9 cellular contexts compared by ENCODE assay signal in genomic region chr2:70125498-70125898, GRCh38. TPM values are rescaled to one million over a fixed set of nuclear protein-coding genes. Genes with fewer than 3 reads are reported as not detected.
A peak's percentile ranks its signal among the peaks of the same experiment; 100 is the strongest.
DNase-seq lines count a peak whose midpoint lies in the region; ATAC-seq and TF ChIP-seq lines count a peak whose summit lies in the region.
"Had no signal": no experiment of that assay in that cellular context is flagged by ENCODE, and none has a peak within 500 bp of the region (broad histone marks: within the 10 kb centered on the region; RNA-seq: fewer than 3 reads in every experiment).

No MANE protein-coding gene starts in this region.

- DNase-seq in Jurkat, Clone E6-1 (ENCODE audit: low read depth, low spot score): no peak
- DNase-seq in central memory CD8-positive, alpha-beta T cell (ENCODE audit: low spot score in 2 of 2): no peak
- DNase-seq in natural killer cell (no peak), DMS79 treated with DMSO at 0.1 percent for 48 hours (lab: John Stamatoyannopoulos, UW) (no peak), GF-D8 (lab: John Stamatoyannopoulos, UW) (no peak)
- no peak for DNase-seq in stimulated activated CD4-positive, alpha-beta T cell treated with anti-CD3 and anti-CD28 coated beads, Interleukin-2, amount 100 ng/mL, for 24 hours
- DNase-seq: NCI-H446 treated with DMSO at 0.1 percent for 48 hours had no signal

- H3K27ac Mint-ChIP-seq in central memory CD8-positive, alpha-beta T cell (ENCODE audit: low read depth): peak overlapping the region; percentile 100
- peak overlapping the region; percentile 96 to 98 for H3K27ac Mint-ChIP-seq in natural killer cell

- no peaks in the 10 kb centered on the region for H3K27me3 ChIP-seq in ACC112 (ENCODE audit: insufficient read depth, low read length)

- H3K4me3 ChIP-seq in ACC112 (ENCODE audit: low read depth, low read length): peak overlapping the region; percentile 75
- H3K4me3 ChIP-seq in Jurkat, Clone E6-1 (ENCODE audit: low read length): peak overlapping the region; percentile 80

- peak overlapping the region; percentile 82 for H2AFZ ChIP-seq in ACC112 (ENCODE audit: low read length, unreplicated experiment)

- H3K36me3 ChIP-seq in ACC112 (ENCODE audit: insufficient read depth, low read length): no peaks in the 10 kb centered on the region

- H3K36me3 Mint-ChIP-seq in central memory CD8-positive, alpha-beta T cell (ENCODE audit: insufficient read depth): peaks cover 40% of the 10 kb centered on the region
- H3K36me3 Mint-ChIP-seq in natural killer cell: no peaks in the 10 kb centered on the region

- peak overlapping the region; percentile 83 for H3K4me3 Mint-ChIP-seq in central memory CD8-positive, alpha-beta T cell
- peak overlapping the region; percentile 94 for H3K4me3 Mint-ChIP-seq in natural killer cell

- H3K79me2 ChIP-seq in ACC112 (ENCODE audit: control insufficient read depth, insufficient read depth, low read length, unreplicated experiment): no peaks in the 10 kb centered on the region

- no peaks in the 10 kb centered on the region for H3K27me3 Mint-ChIP-seq in central memory CD8-positive, alpha-beta T cell
- H3K27me3 Mint-ChIP-seq in natural killer cell (ENCODE audit: low read depth in 2 of 2): no peaks in the 10 kb centered on the region

- H3K27ac ChIP-seq in ACC112 (ENCODE audit: low read depth, low read length): peak overlapping the region; percentile 77

- TF ChIP-seq CTCF in natural killer cell (IDR thresholded peaks at IDR 0.05): no peak

- peaks cover 79% of the 10 kb centered on the region for H3K4me1 Mint-ChIP-seq in central memory CD8-positive, alpha-beta T cell
- H3K4me1 Mint-ChIP-seq in natural killer cell: peaks cover 71 to 83% of the 10 kb centered on the region in 2 donors

- H3K9me3 Mint-ChIP-seq in central memory CD8-positive, alpha-beta T cell: no peaks in the 10 kb centered on the region
- H3K9me3 Mint-ChIP-seq in natural killer cell: no peaks in the 10 kb centered on the region

- intact Hi-C loops in natural killer cell (cut with micrococcal nuclease): no loop called here

- ATAC-seq in central memory CD8-positive, alpha-beta T cell (replicated peaks; ENCODE audit: extremely low read depth, poor library complexity, severe bottlenecking): no peak
- no peak for ATAC-seq in natural killer cell
- ATAC-seq in GM19395 (IDR thresholded peaks at IDR 0.05; ENCODE audit: unreplicated experiment): no peak

- peaks cover 19% of the 10 kb centered on the region for H3K4me1 ChIP-seq in ACC112 (ENCODE audit: control insufficient read depth, insufficient read depth, low read length, unreplicated experiment)

RNA-seq across cellular contexts. Expression of gene PCBP1, which starts 38.2 kb away (rescaled TPM):
- polyA plus RNA-seq in Jurkat, Clone E6-1 (2012; ENCODE audit: insufficient read depth, insufficient read length): 284 TPM
- total RNA-seq in natural killer cell: 100 to 1,000 TPM; 329 to 358 (median 352) TPM
